ENCODE assay signal across 10 cellular contexts in genomic region chr7:126657599-126658358, GRCh38.
A peak's percentile ranks its signal among the peaks of the same experiment; 100 is the strongest.
DNase-seq lines count a peak whose midpoint lies in the region; ATAC-seq lines count a peak whose summit lies in the region.
"Had no signal": no experiment of that assay in that cellular context is flagged by ENCODE, and none has a peak within 500 bp of the region (broad histone marks: within the 10 kb centered on the region; RNA-seq: fewer than 3 reads in every experiment).

No MANE protein-coding gene starts in this region.

- H2AFZ ChIP-seq in GM23248: no peak overlapping the region

- H3K27ac ChIP-seq in GM23248: no peak overlapping the region
- H3K27ac ChIP-seq: gastroesophageal sphincter, tibial nerve had no signal

- H3K4me1 ChIP-seq in GM23248 (ENCODE audit: insufficient read depth): no peaks in the 10 kb centered on the region
- H3K4me1 ChIP-seq: gastroesophageal sphincter, tibial nerve had no signal

- H4K20me1 ChIP-seq in GM23248 (ENCODE audit: insufficient read depth): no peaks in the 10 kb centered on the region

- H3K9me2 ChIP-seq in GM23248 (ENCODE audit: insufficient read depth): no peaks in the 10 kb centered on the region

- H3K4me2 ChIP-seq in GM23248 (ENCODE audit: unreplicated experiment): no peak overlapping the region

- no peaks in the 10 kb centered on the region for H3K79me2 ChIP-seq in GM23248 (ENCODE audit: insufficient read depth)

- H3K9ac ChIP-seq in GM23248: no peak overlapping the region

- WGBS in GM23248 (ENCODE audit: low coverage in 1 of 2, low lambda C conversion rate in 2 of 2, missing lambda C conversion rate in 2 of 2), 2 experiments: 24 to 32% methylated on average over 6 of the region's 6 CpGs

- peak; percentile 89 for ATAC-seq in GM18861 (IDR thresholded peaks at IDR 0.05; ENCODE audit: unreplicated experiment)
- ATAC-seq in GM21717 (IDR thresholded peaks at IDR 0.05; ENCODE audit: unreplicated experiment): peak; percentile 96
- peak; percentile 87 for ATAC-seq in HG03378 (IDR thresholded peaks at IDR 0.05; ENCODE audit: unreplicated experiment)
- ATAC-seq: gastroesophageal sphincter had no signal

- no peaks in the 10 kb centered on the region for H3K27me3 ChIP-seq in GM23248 (replicated peaks; ENCODE audit: insufficient read depth)
- H3K27me3 ChIP-seq: gastroesophageal sphincter, tibial nerve had no signal

- in situ Hi-C loops in GM23248 (cut with MboI): no loop called here

- no peaks in the 10 kb centered on the region for H3K36me3 ChIP-seq in GM23248 (ENCODE audit: low read depth)
- H3K36me3 ChIP-seq: gastroesophageal sphincter, tibial nerve had no signal

- no peaks in the 10 kb centered on the region for H3F3A ChIP-seq in GM23248 (ENCODE audit: insufficient read depth)

- no peak overlapping the region for H3K4me3 ChIP-seq in GM23248
- H3K4me3 ChIP-seq: gastroesophageal sphincter, tibial nerve had no signal

- no peaks in the 10 kb centered on the region for H3K9me3 ChIP-seq in GM23248 (ENCODE audit: low read depth)
- H3K9me3 ChIP-seq: gastroesophageal sphincter, tibial nerve had no signal

- DNase-seq in kidney tubule cell (ENCODE audit: low spot score): peak; percentile 13
- DNase-seq in SK-N-DZ (ENCODE audit: low spot score): no peak
- DNase-seq in GM23248: no peak
- DNase-seq in hippocampal formation (lab: John Stamatoyannopoulos, UW): no peak
- no peak for DNase-seq in amygdala (lab: John Stamatoyannopoulos, UW)
